Comparison of ENCODE assay signal across 1 cellular context in genomic region chr22:31241936-31242335, GRCh38.
TF ChIP-seq lines count a peak whose summit lies in the region.

No MANE protein-coding gene starts in this region.

TF ChIP-seq in IMR-90, 13 proteins besides CTCF, POLR2A, EP300 and RAD21 (continued from another document):
- TF ChIP-seq ELK1 (IDR thresholded peaks at IDR 0.05; ENCODE audit: borderline replicate concordance, low read depth, low read length) (no peak), MXI1 (IDR thresholded peaks at IDR 0.05; ENCODE audit: borderline replicate concordance, low read depth, low read length) (no peak), NFE2L2 (IDR thresholded peaks at IDR 0.05; ENCODE audit: low read depth, low read length) (peak; percentile 84), USF2 (IDR thresholded peaks at IDR 0.05; ENCODE audit: low read depth, low read length) (no peak), MAFK (IDR thresholded peaks at IDR 0.05; ENCODE audit: low read depth, low read length) (peak; percentile 79)
